Comparison of ENCODE assay signal across 19 cellular contexts in the genomic region with DNA sequence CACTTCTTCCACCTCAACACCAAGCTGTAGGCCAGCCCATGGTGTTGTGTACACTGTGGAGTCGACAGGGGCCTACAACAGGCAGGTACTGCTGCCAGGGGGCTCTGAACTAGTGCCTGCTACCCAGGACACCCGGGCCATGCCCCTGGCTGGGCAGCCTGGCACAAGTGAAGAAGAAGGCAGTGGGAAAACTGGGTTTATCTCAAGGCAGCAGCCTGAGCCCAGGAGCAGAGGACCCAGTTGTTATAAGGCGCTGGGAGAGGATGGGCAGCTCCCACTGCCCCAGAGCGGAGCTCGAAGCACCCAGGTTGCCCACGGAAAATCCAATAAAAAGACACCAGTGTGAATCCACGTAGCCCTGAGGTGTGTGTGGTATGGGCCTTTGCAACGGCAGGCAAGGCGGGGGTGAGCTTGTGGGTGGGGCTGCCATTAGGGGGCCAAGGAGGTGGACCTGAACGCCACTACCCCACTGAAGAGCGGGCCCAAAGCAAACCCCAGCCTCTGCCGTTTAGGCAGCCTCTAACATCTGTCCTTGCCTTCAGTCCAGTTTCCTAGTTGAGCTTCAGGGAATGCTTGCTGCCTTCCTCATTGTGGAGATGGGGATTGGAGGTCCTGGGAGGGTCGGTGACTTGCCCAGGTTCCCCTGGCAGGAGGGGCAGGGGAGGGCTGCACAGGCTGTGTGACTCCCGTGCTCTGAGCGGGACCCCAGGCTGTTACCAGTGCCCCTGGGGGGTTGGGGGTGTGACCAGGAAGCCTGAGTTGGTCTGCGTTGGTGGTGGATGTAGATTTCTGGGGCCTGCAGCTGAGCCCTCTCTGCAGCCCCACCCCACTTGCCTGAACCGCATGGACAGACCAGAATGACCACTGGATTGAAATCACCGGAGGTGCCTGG. TPM values are rescaled to one million over a fixed set of nuclear protein-coding genes. Genes with fewer than 3 reads are reported as not detected.
DNase-seq lines count a peak whose midpoint lies in the region; ATAC-seq and TF ChIP-seq lines count a peak whose summit lies in the region.
"Had no signal": no experiment of that assay in that cellular context is flagged by ENCODE, and none has a peak within 500 bp of the region (broad histone marks: within the 10 kb centered on the region; RNA-seq: fewer than 3 reads in every experiment).

No MANE protein-coding gene starts in this region.

- peak overlapping the region; percentile 73 for H3K27ac Mint-ChIP-seq in activated CD4-positive, alpha-beta T cell treated with anti-CD3 and anti-CD28 coated beads, Interleukin-2, amount 10 ng/mL, durations not matched to agents 7 days and 5 days
- H3K27ac Mint-ChIP-seq in CD4-positive, alpha-beta memory T cell, result peak overlapping the region in 4 of 7 donors; percentile 52 to 84 (median 76)
- H3K27ac Mint-ChIP-seq: mesothelial cell of epicardium had no signal

- TF ChIP-seq CTCF in liver (IDR thresholded peaks at IDR 0.05; ENCODE audit: low read depth, low read length, missing input control) (no peak), PC-3 (conservative IDR thresholded peaks at IDR 0.05; ENCODE audit: low read depth, low read length) (no peak)

- no peaks in the 10 kb centered on the region for H3K27me3 ChIP-seq in CD4-positive, alpha-beta memory T cell (ENCODE audit: insufficient read depth, low read length)
- H3K27me3 ChIP-seq in liver (ENCODE audit: control insufficient read depth in 4 of 4, insufficient read depth in 4 of 4, low read length in 3 of 4), result no peaks in the 10 kb centered on the region
- H3K27me3 ChIP-seq in PC-3 (ENCODE audit: low read length), result no peaks in the 10 kb centered on the region
- H3K27me3 ChIP-seq: right atrium auricular region, tibial nerve had no signal

- H3K79me2 ChIP-seq in PC-3 (ENCODE audit: low read length), result no peaks in the 10 kb centered on the region

- no peak overlapping the region for H2AFZ ChIP-seq in PC-3 (ENCODE audit: low read length)

- CTCF ChIA-PET in activated CD4-positive, alpha-beta T cell treated with anti-CD3 and anti-CD28 coated beads, Interleukin-2, amount 10 ng/mL, durations not matched to agents 7 days and 5 days (lab: Charles Lee), result interaction anchor here (0.9 to 2.2 kb wide), 4 partner anchors 8 to 19 kb away, joined by 3 to 12 read pairs (median 4); no protein-coding TSS in a partner anchor
- CTCF ChIA-PET in CD4-positive, alpha-beta memory T cell (lab: Charles Lee; ENCODE audit: partially characterized antibody), result interaction anchor here (6.3 kb wide), 2 partner anchors 19 to 145 kb away, joined by 59 to 169 read pairs; partner anchors contain the start of gene ARID5A
- CTCF ChIA-PET in PC-3 (lab: Charles Lee), result no interaction called here

- no peaks in the 10 kb centered on the region for H4K20me1 ChIP-seq in PC-3 (ENCODE audit: low read length)

- H3K4me1 ChIP-seq in CD4-positive, alpha-beta memory T cell (ENCODE audit: insufficient read depth, low read length), result peaks cover 22% of the 10 kb centered on the region
- peaks cover 6 to 47% (median 29%) of the 10 kb centered on the region in 4 donors for H3K4me1 ChIP-seq in liver (ENCODE audit: control insufficient read depth in 4 of 4, insufficient read depth in 4 of 4, low read length in 3 of 4)
- H3K4me1 ChIP-seq in PC-3 (ENCODE audit: insufficient read depth, low read length), result peaks cover 27% of the 10 kb centered on the region

- H3K27me3 Mint-ChIP-seq in activated CD4-positive, alpha-beta T cell treated with anti-CD3 and anti-CD28 coated beads, Interleukin-2, amount 10 ng/mL, durations not matched to agents 7 days and 5 days, result no peaks in the 10 kb centered on the region
- no peaks in the 10 kb centered on the region for H3K27me3 Mint-ChIP-seq in CD4-positive, alpha-beta memory T cell
- H3K27me3 Mint-ChIP-seq: T-cell had no signal

- peaks cover 2% of the 10 kb centered on the region for H3K9me3 Mint-ChIP-seq in activated CD4-positive, alpha-beta T cell treated with anti-CD3 and anti-CD28 coated beads, Interleukin-2, amount 10 ng/mL, durations not matched to agents 7 days and 5 days
- peaks cover 0 to 3% (median 0%) of the 10 kb centered on the region in 8 donors for H3K9me3 Mint-ChIP-seq in CD4-positive, alpha-beta memory T cell
- H3K9me3 Mint-ChIP-seq: mesothelial cell of epicardium, T-cell had no signal

- no peak overlapping the region for H3K4me3 ChIP-seq in CD4-positive, alpha-beta memory T cell (ENCODE audit: low read length in 2 of 2)
- no peak overlapping the region for H3K4me3 ChIP-seq in liver (ENCODE audit: low read depth in 1 of 3, low read length in 3 of 3)
- no peak overlapping the region for H3K4me3 ChIP-seq in PC-3 (ENCODE audit: low read length)
- H3K4me3 ChIP-seq: right atrium auricular region, tibial nerve had no signal

- H3K9ac ChIP-seq in liver (ENCODE audit: low read depth in 1 of 2, low read length in 2 of 2), result no peak overlapping the region
- no peak overlapping the region for H3K9ac ChIP-seq in PC-3 (ENCODE audit: low read length)

- H3K4me1 Mint-ChIP-seq in activated CD4-positive, alpha-beta T cell treated with anti-CD3 and anti-CD28 coated beads, Interleukin-2, amount 10 ng/mL, durations not matched to agents 7 days and 5 days, result peaks cover 32% of the 10 kb centered on the region
- H3K4me1 Mint-ChIP-seq in CD4-positive, alpha-beta memory T cell, result peaks cover 3 to 36% (median 15%) of the 10 kb centered on the region in 4 donors

- 90% methylated on average over 18 of the region's 18 CpGs for WGBS in liver

- BruUV-seq in PC-3 (replicated peaks; lab: Mats Ljungman, UMichigan), result no TSS peak

- POLR2A ChIA-PET in activated CD4-positive, alpha-beta T cell treated with anti-CD3 and anti-CD28 coated beads, Interleukin-2, amount 10 ng/mL, durations not matched to agents 7 days and 5 days (lab: Charles Lee), result no interaction called here
- POLR2A ChIA-PET in CD4-positive, alpha-beta memory T cell (lab: Charles Lee; ENCODE audit: partially characterized antibody), result interaction anchor here (0.5 to 13.6 kb wide), 5 partner anchors 18 to 254 kb away, joined by 3 to 320 read pairs (median 4); partner anchors contain the start of gene ARID5A
- POLR2A ChIA-PET in PC-3 (lab: Charles Lee; ENCODE audit: unreplicated experiment), result no interaction called here

- no peak overlapping the region for H3K27ac ChIP-seq in CD4-positive, alpha-beta memory T cell (ENCODE audit: low read depth, low read length)
- peak overlapping the region; percentile 4 to 35 for H3K27ac ChIP-seq in liver (ENCODE audit: low read depth in 1 of 2, low read length in 2 of 2)
- H3K27ac ChIP-seq in PC-3 (ENCODE audit: low read length), result no peak overlapping the region
- H3K27ac ChIP-seq: right atrium auricular region, tibial nerve, WERI-Rb-1 had no signal

- peaks cover 32% of the 10 kb centered on the region for H3K36me3 ChIP-seq in CD4-positive, alpha-beta memory T cell (ENCODE audit: insufficient read depth, low read length)
- H3K36me3 ChIP-seq in liver (ENCODE audit: control insufficient read depth in 4 of 4, insufficient read depth in 3 of 4, low read depth in 1 of 4, low read length in 3 of 4), result peaks cover 0 to 3% (median 1%) of the 10 kb centered on the region in 4 donors
- H3K36me3 ChIP-seq in PC-3 (ENCODE audit: low read depth, low read length), result no peaks in the 10 kb centered on the region
- H3K36me3 ChIP-seq: WERI-Rb-1 had no signal

- DNase-seq in activated CD4-positive, alpha-beta T cell treated with anti-CD3 and anti-CD28 coated beads, Interleukin-2, amount 10 ng/mL, durations not matched to agents 7 days and 5 days, result no peak
- DNase-seq in activated CD4-positive, alpha-beta T cell treated with anti-CD3 and anti-CD28 coated beads for 1 hour, result no peak
- peak in 1 of 5 donors; percentile 33 for DNase-seq in CD4-positive, alpha-beta memory T cell
- DNase-seq in RPMI8226 (peak; percentile 27), PC-3 (no peak), NCI-H2081 (lab: John Stamatoyannopoulos, UW) (no peak)
- DNase-seq: KG1; left colon; NCI-H1092; NCI-H524; stimulated activated naive CD4-positive, alpha-beta T cell; WERI-Rb-1 had no signal

- no peak overlapping the region for H3K4me3 Mint-ChIP-seq in activated CD4-positive, alpha-beta T cell treated with anti-CD3 and anti-CD28 coated beads, Interleukin-2, amount 10 ng/mL, durations not matched to agents 7 days and 5 days
- peak overlapping the region in 2 of 8 donors; percentile 9 to 39 for H3K4me3 Mint-ChIP-seq in CD4-positive, alpha-beta memory T cell
- H3K4me3 Mint-ChIP-seq: mesothelial cell of epicardium had no signal

- H3F3A ChIP-seq in PC-3 (ENCODE audit: low read length, unreplicated experiment), result no peaks in the 10 kb centered on the region

- no peak for TF ChIP-seq RAD21 in liver (IDR thresholded peaks at IDR 0.05)

- no peaks in the 10 kb centered on the region for H3K9me3 ChIP-seq in CD4-positive, alpha-beta memory T cell (ENCODE audit: control insufficient read depth in 1 of 2, low read length in 2 of 2)
- H3K9me3 ChIP-seq in liver (ENCODE audit: control insufficient read depth in 4 of 4, low read length in 3 of 4) (no peaks in the 10 kb centered on the region), PC-3 (ENCODE audit: low read length) (no peaks in the 10 kb centered on the region)
- H3K9me3 ChIP-seq: right atrium auricular region, tibial nerve had no signal

- ATAC-seq in HG03139 (IDR thresholded peaks at IDR 0.05; ENCODE audit: unreplicated experiment), result no peak
- ATAC-seq in PC-3, result no peak
- ATAC-seq: left colon had no signal

- no peak overlapping the region for H3K4me2 ChIP-seq in PC-3 (ENCODE audit: low read length)

- peaks cover 16% of the 10 kb centered on the region for H3K36me3 Mint-ChIP-seq in activated CD4-positive, alpha-beta T cell treated with anti-CD3 and anti-CD28 coated beads, Interleukin-2, amount 10 ng/mL, durations not matched to agents 7 days and 5 days (ENCODE audit: low read depth)
- H3K36me3 Mint-ChIP-seq in CD4-positive, alpha-beta memory T cell, result peaks cover 4 to 25% of the 10 kb centered on the region in 2 donors
- H3K36me3 Mint-ChIP-seq: mesothelial cell of epicardium had no signal

- H3K9me2 ChIP-seq in PC-3 (replicated peaks; ENCODE audit: low read length), result no peaks in the 10 kb centered on the region

- intact Hi-C loops in CD4-positive, alpha-beta memory T cell (cut with micrococcal nuclease), result no loop called here
- intact Hi-C loops in PC-3 (cut with micrococcal nuclease), result no loop called here

TF ChIP-seq in liver, 16 proteins besides CTCF, POLR2A, EP300 and RAD21 (continues in another document):
- no peak for TF ChIP-seq JUND (IDR thresholded peaks at IDR 0.05)
- TF ChIP-seq HNF4G (IDR thresholded peaks at IDR 0.05), result no peak

RNA-seq across cellular contexts. Expression of gene ARID5A, which starts 16.0 kb away (rescaled TPM):
- 10 to 100 TPM; 47.2 to 50.5 TPM for total RNA-seq in activated CD4-positive, alpha-beta T cell treated with anti-CD3 and anti-CD28 coated beads, Interleukin-2, amount 10 ng/mL, durations not matched to agents 7 days and 5 days
- 10 to 100 TPM; 80.0 to 83.8 TPM for total RNA-seq in CD4-positive, alpha-beta memory T cell
- 10 to 100 TPM; 31.4 to 69.6 TPM for polyA plus RNA-seq in CD4-positive, alpha-beta memory T cell
- 1 to 10 TPM; 7.4 to 9.3 TPM for total RNA-seq in liver
- 10 to 100 TPM; 12.7 to 17.8 TPM for polyA plus RNA-seq in liver
- 6.1 and 8.2 TPM in 2 replicates for total RNA-seq in PC-3 (2014; rRNA removed)

RNA-seq across cellular contexts. Expression of gene NEURL3, which starts 47.4 kb away (rescaled TPM):
- total RNA-seq in activated CD4-positive, alpha-beta T cell treated with anti-CD3 and anti-CD28 coated beads, Interleukin-2, amount 10 ng/mL, durations not matched to agents 7 days and 5 days, result under 1 TPM; 0.22 to 0.27 TPM
- total RNA-seq in CD4-positive, alpha-beta memory T cell, result under 1 TPM in 1 of 2 experiments, not detected in 1; 0.22 TPM
- not detected for polyA plus RNA-seq in CD4-positive, alpha-beta memory T cell
- 1 to 10 TPM; 1.8 to 3.4 TPM for total RNA-seq in liver
- polyA plus RNA-seq in liver, result under 1 TPM; 0.61 to 0.97 TPM
- 0.18 and 0.40 TPM in 2 replicates for total RNA-seq in PC-3 (2014; rRNA removed)
- total RNA-seq: cardiac septum, right atrium auricular region had no signal

Comparison
In these comparisons a context has a peak if more than half of its experiments do, and no peak if none do; other contexts are left out.
1. H3K27ac ChIP-seq: peak in liver (2 of 2); none in CD4-positive, alpha-beta memory T cell (single experiment) and PC-3 (single experiment).